1 cellular context compared by ENCODE assay signal in genomic region chrX:136650811-136651210, GRCh38.
TF ChIP-seq lines count a peak whose summit lies in the region.

No MANE protein-coding gene starts in this region.

TF ChIP-seq in SK-N-SH treated with all-trans-retinoic acid at 6 μM for 48 hours, 23 proteins besides CTCF, POLR2A, EP300 and RAD21 (continued from another document):
- TF ChIP-seq CREB5 (CRISPR knock-in tag; IDR thresholded peaks at IDR 0.05; ENCODE audit: low read depth) (no peak), ESRRG (CRISPR knock-in tag; IDR thresholded peaks at IDR 0.05) (no peak), CSDC2 (CRISPR knock-in tag; IDR thresholded peaks at IDR 0.05) (no peak), GLIS3 (CRISPR knock-in tag; IDR thresholded peaks at IDR 0.05) (no peak), SNAI2 (CRISPR knock-in tag; IDR thresholded peaks at IDR 0.05) (no peak), TSHZ2 (CRISPR knock-in tag; IDR thresholded peaks at IDR 0.05) (no peak), BACH2 (CRISPR knock-in tag; IDR thresholded peaks at IDR 0.05; ENCODE audit: borderline replicate concordance) (no peak), PATZ1 (CRISPR knock-in tag; IDR thresholded peaks at IDR 0.05; ENCODE audit: borderline replicate concordance) (no peak), PPARA (CRISPR knock-in tag; IDR thresholded peaks at IDR 0.05; ENCODE audit: borderline replicate concordance) (no peak)
